12 cellular contexts compared by ENCODE assay signal in the genomic region with DNA sequence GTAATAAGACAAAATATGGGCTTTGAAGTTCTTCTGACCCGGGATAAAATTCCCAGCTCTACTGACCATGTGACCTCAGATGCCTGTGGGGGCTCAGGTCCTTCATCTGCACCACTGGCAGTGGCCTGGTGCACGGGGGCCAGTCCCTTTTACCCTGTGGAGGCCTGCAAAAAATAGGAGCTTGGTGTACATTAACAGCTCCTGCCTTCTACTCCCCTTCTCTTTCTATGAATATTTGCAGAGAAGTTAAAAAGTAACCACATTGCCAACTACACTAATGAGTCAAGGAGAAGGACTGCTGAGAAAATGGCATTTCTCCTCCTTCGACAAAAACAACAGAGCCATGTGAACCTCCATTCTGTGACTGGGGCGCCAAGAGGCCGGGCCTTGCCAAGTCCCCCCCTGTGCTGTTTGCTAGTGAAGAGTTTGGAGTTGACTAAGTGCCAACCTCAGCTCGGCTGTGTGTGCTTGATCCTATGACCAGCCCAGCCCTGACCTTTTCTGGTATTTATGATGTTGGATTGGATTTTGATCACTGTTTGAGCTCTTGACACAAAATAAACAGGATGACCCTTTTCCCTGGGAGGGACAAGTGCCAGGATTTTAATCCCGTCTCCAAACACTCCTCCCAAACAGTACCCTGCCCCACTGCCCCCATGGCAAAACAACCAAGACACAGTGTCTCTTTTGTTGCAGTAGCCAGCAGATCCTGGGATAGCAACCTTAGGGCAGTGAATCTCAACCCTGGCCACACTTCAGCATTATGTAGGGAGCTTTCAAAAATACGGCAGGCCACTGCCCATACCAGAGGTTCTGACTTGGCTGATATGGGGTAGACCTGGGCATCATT.
DNase-seq lines count a peak whose midpoint lies in the region; ATAC-seq, FAIRE-seq and TF ChIP-seq lines count a peak whose summit lies in the region.
"Had no signal": no experiment of that assay in that cellular context is flagged by ENCODE, and none has a peak within 500 bp of the region (broad histone marks: within the 10 kb centered on the region; RNA-seq: fewer than 3 reads in every experiment).

No MANE protein-coding gene starts in this region.

- H3K4me3 ChIP-seq in H7 (ENCODE audit: insufficient read depth, low read depth, low read length): no peak overlapping the region

- H3K27ac Mint-ChIP-seq in neural crest cell (ENCODE audit: unreplicated experiment): peak overlapping the region; percentile 84
- H3K27ac Mint-ChIP-seq: activated T-helper 2 cell treated with anti-CD3 and anti-CD28 coated beads, Interferon-gamma antibody, Interleukin-2, Interleukin-4, amounts not matched to agents 10 μg/mL and 5 μg/mL and 100 μg/mL, durations not matched to agents 14 hours and 24 hours and 36 hours had no signal

- CTCF ChIA-PET in RWPE1 (lab: Yijun Ruan, JAX): no interaction called here

- no peaks in the 10 kb centered on the region for H3K9me3 Mint-ChIP-seq in neural crest cell

- DNase-seq in ACHN (peak; percentile 91), LoVo (ENCODE audit: low spot score) (peak; percentile 84), frontal cortex (ENCODE audit: low spot score in 2 of 2) (peak; percentile 13 to 40), neural crest cell (ENCODE audit: low read depth, low spot score) (no peak), activated gamma-delta T cell treated with Interleukin-2 at 50 U/mL for 16 hours (no peak), H7 (no peak), RWPE1 (ENCODE audit: low spot score) (no peak)
- DNase-seq: NCI-H1417 treated with DMSO at 0.1 percent for 48 hours had no signal

- TF ChIP-seq CTCF in neural crest cell (conservative IDR thresholded peaks at IDR 0.05) (no peak), RWPE1 (conservative IDR thresholded peaks at IDR 0.05; ENCODE audit: low read depth) (no peak)

- H3K27ac ChIP-seq in RWPE1: no peak overlapping the region
- H3K27ac ChIP-seq: epithelial cell of prostate had no signal

- H3K27me3 Mint-ChIP-seq in neural crest cell (ENCODE audit: low read depth): no peaks in the 10 kb centered on the region

- in situ Hi-C loops in ACHN (cut with HindIII; ENCODE audit: low pct_ligation_motif_present, low pct_unique_long_range_greater_than_20kb, low sequenced_read_pairs): no loop called here

- no peak for ATAC-seq in GM18505 (IDR thresholded peaks at IDR 0.05; ENCODE audit: unreplicated experiment)
- ATAC-seq: SK-N-SH treated with all-trans-retinoic acid at 6 μM for 48 hours had no signal

- H3K4me3 Mint-ChIP-seq in neural crest cell: peak overlapping the region; percentile 54

- no peaks in the 10 kb centered on the region for H3K36me3 ChIP-seq in H7 (replicated peaks; ENCODE audit: control insufficient read depth, insufficient read depth, low read length)

- TF ChIP-seq POLR2A in GM18505 (IDR thresholded peaks at IDR 0.05; ENCODE audit: borderline replicate concordance, extremely low read depth, insufficient read depth, insufficient read length): no peak

- POLR2A ChIA-PET in RWPE1 (lab: Yijun Ruan, JAX; ENCODE audit: low non-redundant PET): no interaction called here

- H3K27me3 ChIP-seq in H7 (ENCODE audit: control insufficient read depth, insufficient read depth, low read length): no peaks in the 10 kb centered on the region

- H3K36me3 Mint-ChIP-seq in neural crest cell (ENCODE audit: low read depth): peaks cover 8% of the 10 kb centered on the region

- FAIRE-seq in frontal cortex (lab: Jason Lieb, UNC): no peak

- peaks cover 39% of the 10 kb centered on the region for H3K4me1 Mint-ChIP-seq in neural crest cell

Comparison
In these comparisons a context has a peak if more than half of its experiments do, and no peak if none do; other contexts are left out.
1. DNase-seq: peak in ACHN (single experiment), LoVo (single experiment) and frontal cortex (2 of 2); none in neural crest cell (single experiment), activated gamma-delta T cell treated with Interleukin-2 at 50 U/mL for 16 hours (single experiment), H7 (single experiment) and RWPE1 (single experiment).